In genomic region chr15:41936649-41937567, GRCh38 we compare ENCODE assay signal across 7 cellular contexts. TPM values are rescaled to one million over a fixed set of nuclear protein-coding genes. Genes with fewer than 3 reads are reported as not detected.
DNase-seq lines count a peak whose midpoint lies in the region; ATAC-seq and TF ChIP-seq lines count a peak whose summit lies in the region.

No MANE protein-coding gene starts in this region.

- peaks cover 55% of the 10 kb centered on the region for H3K4me1 ChIP-seq in Panc1 (ENCODE audit: control insufficient read depth, insufficient read depth, low read length)

- DNase-seq in Panc1 (ENCODE audit: low read depth, low spot score) (no peak), left lobe of liver (ENCODE audit: low spot score) (no peak), GM03348 (ENCODE audit: low spot score) (no peak)
- DNase-seq in activated T-helper 1 cell treated with anti-CD3 and anti-CD28 coated beads, Interleukin-2, amount 50 U/mL, for 16 hours (ENCODE audit: low read depth in 1 of 2, low spot score in 1 of 2), result peak; percentile 49 to 74
- peak; percentile 61 for DNase-seq in stimulated activated CD8-positive, alpha-beta memory T cell treated with anti-CD3 and anti-CD28 coated beads, Interleukin-15, amount 100 ng/mL, for 48 hours (ENCODE audit: low read depth in 2 of 2)

- H3K36me3 ChIP-seq in Panc1 (ENCODE audit: control insufficient read depth, insufficient read depth, low read length), result peaks cover 2% of the 10 kb centered on the region; the same call in 1 of the 2 replicates

- no peaks in the 10 kb centered on the region for H3K27me3 ChIP-seq in Panc1 (ENCODE audit: control insufficient read depth, insufficient read depth, low read length)

- in situ Hi-C loops in Panc1 (cut with HindIII; ENCODE audit: low pct_unique_long_range_greater_than_20kb, low sequenced_read_pairs), result no loop called here

- POLR2A ChIA-PET in Panc1 (lab: Charles Lee), result no interaction called here

- no TSS peak for BruUV-seq in Panc1 (replicated peaks; lab: Mats Ljungman, UMichigan)

- H3K27ac ChIP-seq in Panc1 (ENCODE audit: low read length), result peak overlapping the region; percentile 61

- H3K4me3 ChIP-seq in Panc1 (ENCODE audit: low read depth in 2 of 2, low read length in 2 of 2), result no peak overlapping the region

- ATAC-seq in Panc1 (no peak), left lobe of liver (peak; percentile 48), HG03196 (IDR thresholded peaks at IDR 0.05; ENCODE audit: unreplicated experiment) (no peak), GM21529 (IDR thresholded peaks at IDR 0.05; ENCODE audit: unreplicated experiment) (no peak)

- CTCF ChIA-PET in Panc1 (lab: Charles Lee), result interaction anchor here (1.2 kb wide), 1 partner anchor 36 kb away, joined by 3 read pairs; the partner anchor contains the start of gene EHD4

- intact Hi-C loops in Panc1 (cut with micrococcal nuclease; ENCODE audit: unreplicated experiment), result no loop called here

- H3K9me3 ChIP-seq in Panc1 (ENCODE audit: control insufficient read depth, insufficient read depth, low read depth, low read length), result no peaks in the 10 kb centered on the region

- no peak for TF ChIP-seq CTCF in Panc1 (IDR thresholded peaks at IDR 0.05)

RNA-seq across cellular contexts. Expression of gene EHD4, which starts 35.4 kb away (rescaled TPM):
- total RNA-seq in Panc1 (2021; ENCODE audit: unreplicated experiment) (43.2 TPM), left lobe of liver (5.3 TPM)
- 33.9 TPM for polyA plus RNA-seq in Panc1 (2012; ENCODE audit: insufficient read length)

RNA-seq across cellular contexts. Expression of gene SPTBN5, which starts 43.1 kb away (rescaled TPM):
- 2.1 TPM for total RNA-seq in Panc1 (2021; ENCODE audit: unreplicated experiment)
- polyA plus RNA-seq in Panc1 (2012; ENCODE audit: insufficient read length), result 1.6 TPM
- total RNA-seq in left lobe of liver, result 3.5 TPM

Comparison
In these comparisons a context has a peak if more than half of its experiments do, and no peak if none do; other contexts are left out.
1. DNase-seq: peak in activated T-helper 1 cell treated with anti-CD3 and anti-CD28 coated beads, Interleukin-2, amount 50 U/mL, for 16 hours (2 of 2) and stimulated activated CD8-positive, alpha-beta memory T cell treated with anti-CD3 and anti-CD28 coated beads, Interleukin-15, amount 100 ng/mL, for 48 hours (2 of 2); none in Panc1 (single experiment), left lobe of liver (single experiment) and GM03348 (single experiment).